ENCODE assay signal across 2 cellular contexts in the genomic region with DNA sequence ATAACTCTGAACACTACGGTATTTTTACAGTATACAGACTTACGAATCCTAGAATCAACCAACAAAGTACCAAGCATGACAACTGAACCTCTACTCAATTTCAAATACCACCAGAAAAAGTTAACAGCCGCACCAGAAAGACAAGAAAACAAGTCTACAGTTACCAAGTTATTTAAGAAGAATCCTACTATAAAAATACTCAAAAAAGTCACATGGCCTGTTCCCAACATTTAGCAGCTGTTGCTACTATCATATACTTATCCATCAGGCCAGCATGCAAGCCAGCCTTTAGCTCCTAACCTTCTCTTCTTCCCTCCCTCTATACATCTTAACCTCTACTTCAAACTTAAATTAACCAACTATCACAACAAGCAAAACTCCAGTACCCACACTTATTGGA.
TF ChIP-seq lines count a peak whose summit lies in the region.

No MANE protein-coding gene starts in this region.

TF ChIP-seq in SK-N-SH, 30 proteins besides CTCF, POLR2A, EP300 and RAD21 (continued from another document):
- TF ChIP-seq, protein P1, sequence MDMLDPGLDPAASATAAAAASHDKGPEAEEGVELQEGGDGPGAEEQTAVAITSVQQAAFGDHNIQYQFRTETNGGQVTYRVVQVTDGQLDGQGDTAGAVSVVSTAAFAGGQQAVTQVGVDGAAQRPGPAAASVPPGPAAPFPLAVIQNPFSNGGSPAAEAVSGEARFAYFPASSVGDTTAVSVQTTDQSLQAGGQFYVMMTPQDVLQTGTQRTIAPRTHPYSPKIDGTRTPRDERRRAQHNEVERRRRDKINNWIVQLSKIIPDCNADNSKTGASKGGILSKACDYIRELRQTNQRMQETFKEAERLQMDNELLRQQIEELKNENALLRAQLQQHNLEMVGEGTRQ (IDR thresholded peaks at IDR 0.05; ENCODE audit: borderline replicate concordance, low read depth, low read length), result no peak
- TF ChIP-seq POLR2AphosphoS5 (IDR thresholded peaks at IDR 0.05; ENCODE audit: low read depth, low read length) (no peak), TCF12 (IDR thresholded peaks at IDR 0.05) (no peak), FOXM1 (IDR thresholded peaks at IDR 0.05; ENCODE audit: low read depth) (no peak), MEF2A (IDR thresholded peaks at IDR 0.05; ENCODE audit: borderline replicate concordance, low read depth) (no peak), NFIC (IDR thresholded peaks at IDR 0.05; ENCODE audit: borderline replicate concordance) (no peak)
- TF ChIP-seq, protein P2, sequence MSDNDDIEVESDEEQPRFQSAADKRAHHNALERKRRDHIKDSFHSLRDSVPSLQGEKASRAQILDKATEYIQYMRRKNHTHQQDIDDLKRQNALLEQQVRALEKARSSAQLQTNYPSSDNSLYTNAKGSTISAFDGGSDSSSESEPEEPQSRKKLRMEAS (IDR thresholded peaks at IDR 0.05; ENCODE audit: low read depth), result no peak

TF ChIP-seq in SK-N-SH treated with all-trans-retinoic acid at 6 μM for 48 hours, 23 proteins besides CTCF, POLR2A, EP300 and RAD21 (continued from another document):
- TF ChIP-seq, protein P3, sequence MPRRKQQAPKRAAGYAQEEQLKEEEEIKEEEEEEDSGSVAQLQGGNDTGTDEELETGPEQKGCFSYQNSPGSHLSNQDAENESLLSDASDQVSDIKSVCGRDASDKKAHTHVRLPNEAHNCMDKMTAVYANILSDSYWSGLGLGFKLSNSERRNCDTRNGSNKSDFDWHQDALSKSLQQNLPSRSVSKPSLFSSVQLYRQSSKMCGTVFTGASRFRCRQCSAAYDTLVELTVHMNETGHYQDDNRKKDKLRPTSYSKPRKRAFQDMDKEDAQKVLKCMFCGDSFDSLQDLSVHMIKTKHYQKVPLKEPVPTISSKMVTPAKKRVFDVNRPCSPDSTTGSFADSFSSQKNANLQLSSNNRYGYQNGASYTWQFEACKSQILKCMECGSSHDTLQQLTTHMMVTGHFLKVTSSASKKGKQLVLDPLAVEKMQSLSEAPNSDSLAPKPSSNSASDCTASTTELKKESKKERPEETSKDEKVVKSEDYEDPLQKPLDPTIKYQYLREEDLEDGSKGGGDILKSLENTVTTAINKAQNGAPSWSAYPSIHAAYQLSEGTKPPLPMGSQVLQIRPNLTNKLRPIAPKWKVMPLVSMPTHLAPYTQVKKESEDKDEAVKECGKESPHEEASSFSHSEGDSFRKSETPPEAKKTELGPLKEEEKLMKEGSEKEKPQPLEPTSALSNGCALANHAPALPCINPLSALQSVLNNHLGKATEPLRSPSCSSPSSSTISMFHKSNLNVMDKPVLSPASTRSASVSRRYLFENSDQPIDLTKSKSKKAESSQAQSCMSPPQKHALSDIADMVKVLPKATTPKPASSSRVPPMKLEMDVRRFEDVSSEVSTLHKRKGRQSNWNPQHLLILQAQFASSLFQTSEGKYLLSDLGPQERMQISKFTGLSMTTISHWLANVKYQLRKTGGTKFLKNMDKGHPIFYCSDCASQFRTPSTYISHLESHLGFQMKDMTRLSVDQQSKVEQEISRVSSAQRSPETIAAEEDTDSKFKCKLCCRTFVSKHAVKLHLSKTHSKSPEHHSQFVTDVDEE (CRISPR knock-in tag; IDR thresholded peaks at IDR 0.05), result no peak
- TF ChIP-seq ESRRG (CRISPR knock-in tag; IDR thresholded peaks at IDR 0.05), result no peak
- TF ChIP-seq GLIS3 (CRISPR knock-in tag; IDR thresholded peaks at IDR 0.05), result no peak
- no peak for TF ChIP-seq ZNF70 (CRISPR knock-in tag; IDR thresholded peaks at IDR 0.05)
- TF ChIP-seq, protein P4, sequence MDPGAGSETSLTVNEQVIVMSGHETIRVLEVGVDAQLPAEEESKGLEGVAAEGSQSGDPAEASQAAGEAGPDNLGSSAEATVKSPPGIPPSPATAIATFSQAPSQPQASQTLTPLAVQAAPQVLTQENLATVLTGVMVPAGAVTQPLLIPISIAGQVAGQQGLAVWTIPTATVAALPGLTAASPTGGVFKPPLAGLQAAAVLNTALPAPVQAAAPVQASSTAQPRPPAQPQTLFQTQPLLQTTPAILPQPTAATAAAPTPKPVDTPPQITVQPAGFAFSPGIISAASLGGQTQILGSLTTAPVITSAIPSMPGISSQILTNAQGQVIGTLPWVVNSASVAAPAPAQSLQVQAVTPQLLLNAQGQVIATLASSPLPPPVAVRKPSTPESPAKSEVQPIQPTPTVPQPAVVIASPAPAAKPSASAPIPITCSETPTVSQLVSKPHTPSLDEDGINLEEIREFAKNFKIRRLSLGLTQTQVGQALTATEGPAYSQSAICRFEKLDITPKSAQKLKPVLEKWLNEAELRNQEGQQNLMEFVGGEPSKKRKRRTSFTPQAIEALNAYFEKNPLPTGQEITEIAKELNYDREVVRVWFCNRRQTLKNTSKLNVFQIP (CRISPR knock-in tag; IDR thresholded peaks at IDR 0.05; ENCODE audit: borderline replicate concordance, low read depth), result no peak
- no peak for TF ChIP-seq ZFP30 (CRISPR knock-in tag; IDR thresholded peaks at IDR 0.05)
- no peak for TF ChIP-seq BACH2 (CRISPR knock-in tag; IDR thresholded peaks at IDR 0.05; ENCODE audit: borderline replicate concordance)
- TF ChIP-seq, protein P5, sequence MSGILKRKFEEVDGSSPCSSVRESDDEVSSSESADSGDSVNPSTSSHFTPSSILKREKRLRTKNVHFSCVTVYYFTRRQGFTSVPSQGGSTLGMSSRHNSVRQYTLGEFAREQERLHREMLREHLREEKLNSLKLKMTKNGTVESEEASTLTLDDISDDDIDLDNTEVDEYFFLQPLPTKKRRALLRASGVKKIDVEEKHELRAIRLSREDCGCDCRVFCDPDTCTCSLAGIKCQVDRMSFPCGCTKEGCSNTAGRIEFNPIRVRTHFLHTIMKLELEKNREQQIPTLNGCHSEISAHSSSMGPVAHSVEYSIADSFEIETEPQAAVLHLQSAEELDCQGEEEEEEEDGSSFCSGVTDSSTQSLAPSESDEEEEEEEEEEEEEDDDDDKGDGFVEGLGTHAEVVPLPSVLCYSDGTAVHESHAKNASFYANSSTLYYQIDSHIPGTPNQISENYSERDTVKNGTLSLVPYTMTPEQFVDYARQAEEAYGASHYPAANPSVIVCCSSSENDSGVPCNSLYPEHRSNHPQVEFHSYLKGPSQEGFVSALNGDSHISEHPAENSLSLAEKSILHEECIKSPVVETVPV (CRISPR knock-in tag; IDR thresholded peaks at IDR 0.05), result no peak
- no peak for TF ChIP-seq TCF4 (CRISPR knock-in tag; IDR thresholded peaks at IDR 0.05; ENCODE audit: borderline replicate concordance)
- no peak for TF ChIP-seq ARNTL (CRISPR knock-in tag; IDR thresholded peaks at IDR 0.05; ENCODE audit: borderline replicate concordance, low read depth)
- TF ChIP-seq ZNF8 (CRISPR knock-in tag; IDR thresholded peaks at IDR 0.05), result no peak
